12 cellular contexts compared by ENCODE assay signal in the genomic region with DNA sequence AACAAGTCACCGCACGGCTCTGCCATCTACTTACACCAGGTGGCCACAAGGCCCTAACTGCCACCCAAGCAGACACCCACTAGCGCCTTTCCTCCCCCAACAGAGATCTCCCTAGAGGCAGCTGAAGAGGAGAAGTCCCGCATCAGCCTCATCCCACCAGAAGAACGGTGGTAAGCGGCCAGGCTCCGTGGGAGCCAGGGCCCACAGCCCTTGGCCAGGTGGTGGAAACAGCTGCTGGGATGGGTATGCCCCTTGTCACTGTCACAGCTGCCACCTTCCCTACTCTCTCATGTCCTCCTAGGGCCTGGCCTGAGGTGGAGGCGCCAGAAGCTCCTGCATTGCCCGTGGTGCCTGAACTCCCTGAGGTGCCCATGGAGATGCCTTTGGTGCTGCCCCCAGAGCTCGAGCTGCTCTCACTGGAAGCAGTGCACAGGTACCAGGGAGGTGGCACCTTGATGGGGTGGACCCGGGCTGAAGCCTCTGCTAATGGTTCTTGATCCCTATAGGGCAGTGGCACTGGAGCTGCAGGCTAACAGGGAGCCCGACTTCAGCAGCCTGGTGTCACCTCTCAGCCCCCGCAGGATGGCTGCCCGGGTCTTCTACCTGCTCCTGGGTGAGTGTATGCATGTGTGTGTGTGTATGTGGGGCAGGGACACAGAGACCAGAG. TPM values are rescaled to one million over a fixed set of nuclear protein-coding genes. Genes with fewer than 3 reads are reported as not detected.
DNase-seq lines count a peak whose midpoint lies in the region; ATAC-seq, FAIRE-seq and TF ChIP-seq lines count a peak whose summit lies in the region.
"Had no signal": no experiment of that assay in that cellular context is flagged by ENCODE, and none has a peak within 500 bp of the region (broad histone marks: within the 10 kb centered on the region; RNA-seq: fewer than 3 reads in every experiment).

No MANE protein-coding gene starts in this region.

- BruUV-seq in Caco-2 (replicated peaks; lab: Mats Ljungman, UMichigan) = no TSS peak

- H3K27me3 ChIP-seq in astrocyte (ENCODE audit: insufficient read depth, low read length) = no peaks in the 10 kb centered on the region
- H3K27me3 ChIP-seq in right lobe of liver = no peaks in the 10 kb centered on the region
- no peaks in the 10 kb centered on the region for H3K27me3 ChIP-seq in Caco-2 (replicated peaks; ENCODE audit: control insufficient read depth, insufficient read depth, low read length)

- CTCF ChIA-PET in HEK293T (lab: Yijun Ruan, JAX) (interaction anchor here (1.2 to 2.1 kb wide), 2 partner anchors 18 kb away, joined by 4 to 10 read pairs; partner anchors contain the start of gene IRF9), Caco-2 (lab: Charles Lee) (no interaction called here)

- peaks cover 22% of the 10 kb centered on the region for H3K36me3 ChIP-seq in astrocyte (ENCODE audit: insufficient read depth, low read length)
- peaks cover 0 to 30% (median 11%) of the 10 kb centered on the region in 4 donors for H3K36me3 ChIP-seq in right lobe of liver
- no peaks in the 10 kb centered on the region; the same call in none of the 2 replicates for H3K36me3 ChIP-seq in Caco-2 (ENCODE audit: control insufficient read depth, insufficient read depth, low read length)

- no peaks in the 10 kb centered on the region for H3K9me3 Mint-ChIP-seq in activated CD4-positive, alpha-beta T cell treated with anti-CD3 and anti-CD28 coated beads, Interleukin-2, amount 10 ng/mL, durations not matched to agents 24 days and 14 days
- no peaks in the 10 kb centered on the region for H3K9me3 Mint-ChIP-seq in astrocyte (ENCODE audit: unreplicated experiment)
- no peaks in the 10 kb centered on the region for H3K9me3 Mint-ChIP-seq in Caco-2 (ENCODE audit: unreplicated experiment)
- H3K9me3 Mint-ChIP-seq: activated T-helper 2 cell treated with anti-CD3 and anti-CD28 coated beads, Interferon-gamma antibody, Interleukin-2, Interleukin-4, amounts not matched to agents 10 μg/mL and 5 μg/mL and 100 μg/mL, durations not matched to agents 14 hours and 24 hours and 36 hours had no signal

- no peaks in the 10 kb centered on the region for H3K27me3 Mint-ChIP-seq in activated CD4-positive, alpha-beta T cell treated with anti-CD3 and anti-CD28 coated beads, Interleukin-2, amount 10 ng/mL, durations not matched to agents 24 days and 14 days
- H3K27me3 Mint-ChIP-seq in astrocyte (ENCODE audit: low read depth, unreplicated experiment) = no peaks in the 10 kb centered on the region
- no peaks in the 10 kb centered on the region for H3K27me3 Mint-ChIP-seq in Caco-2 (ENCODE audit: insufficient read depth, unreplicated experiment)

- H3K4me1 Mint-ChIP-seq in activated CD4-positive, alpha-beta T cell treated with anti-CD3 and anti-CD28 coated beads, Interleukin-2, amount 10 ng/mL, durations not matched to agents 24 days and 14 days = peaks cover 5% of the 10 kb centered on the region
- H3K4me1 Mint-ChIP-seq in astrocyte (ENCODE audit: low read depth, unreplicated experiment) = peaks cover 7% of the 10 kb centered on the region
- H3K4me1 Mint-ChIP-seq in Caco-2 (ENCODE audit: low read depth, unreplicated experiment) = no peaks in the 10 kb centered on the region

- peak overlapping the region; percentile 8 for H3K9ac ChIP-seq in astrocyte (ENCODE audit: low read length)

- 93% methylated on average over 3 of the region's 14 CpGs for WGBS in right lobe of liver (ENCODE audit: insufficient coverage, low coverage, low lambda C conversion rate, missing lambda C conversion rate)

- peaks cover 68% of the 10 kb centered on the region for H3K36me3 Mint-ChIP-seq in activated CD4-positive, alpha-beta T cell treated with anti-CD3 and anti-CD28 coated beads, Interleukin-2, amount 10 ng/mL, durations not matched to agents 24 days and 14 days (ENCODE audit: low read depth)
- H3K36me3 Mint-ChIP-seq in astrocyte (ENCODE audit: low read depth, unreplicated experiment) = peaks cover 20% of the 10 kb centered on the region
- H3K36me3 Mint-ChIP-seq in Caco-2 (ENCODE audit: insufficient read depth, unreplicated experiment) = peaks cover 38% of the 10 kb centered on the region

- H3K4me3 Mint-ChIP-seq in activated CD4-positive, alpha-beta T cell treated with anti-CD3 and anti-CD28 coated beads, Interleukin-2, amount 10 ng/mL, durations not matched to agents 24 days and 14 days = no peak overlapping the region
- H3K4me3 Mint-ChIP-seq in astrocyte (ENCODE audit: unreplicated experiment) (no peak overlapping the region), Caco-2 (ENCODE audit: unreplicated experiment) (no peak overlapping the region)

- H3K4me2 ChIP-seq in astrocyte (ENCODE audit: low read length) = no peak overlapping the region
- H3K4me2 ChIP-seq: A549 had no signal

- DNase-seq in activated CD4-positive, alpha-beta T cell treated with anti-CD3 and anti-CD28 coated beads, Interleukin-2, amount 10 ng/mL, durations not matched to agents 24 days and 14 days = peak; percentile 57
- no peak for DNase-seq in activated CD4-positive, alpha-beta T cell treated with anti-CD3 and anti-CD28 coated beads for 1 hour
- no peak for DNase-seq in astrocyte (ENCODE audit: low read depth)
- DNase-seq in right lobe of liver = no peak
- DNase-seq in HEK293T (ENCODE audit: extremely low spot score) = no peak
- DNase-seq in Caco-2 = no peak
- no peak for DNase-seq in NCI-H345 (lab: John Stamatoyannopoulos, UW)
- DNase-seq: effector CD8-positive, alpha-beta T cell; NCI-H146 had no signal

- H3K79me2 ChIP-seq in astrocyte (ENCODE audit: insufficient read depth, low read length) = no peaks in the 10 kb centered on the region

- peak in 2 of 4 donors; percentile 2 to 4 for ATAC-seq in right lobe of liver

- H3K4me1 ChIP-seq in astrocyte (ENCODE audit: insufficient read depth, low read length) = peaks cover 5% of the 10 kb centered on the region
- H3K4me1 ChIP-seq in right lobe of liver = peaks cover 0 to 23% (median 11%) of the 10 kb centered on the region in 4 donors
- H3K4me1 ChIP-seq in Caco-2 = no peaks in the 10 kb centered on the region
- H3K4me1 ChIP-seq: A549 had no signal

- H3K27ac Mint-ChIP-seq in activated CD4-positive, alpha-beta T cell treated with anti-CD3 and anti-CD28 coated beads, Interleukin-2, amount 10 ng/mL, durations not matched to agents 24 days and 14 days = peak overlapping the region; percentile 59
- H3K27ac Mint-ChIP-seq in astrocyte (ENCODE audit: unreplicated experiment) (peak overlapping the region; percentile 75), Caco-2 (ENCODE audit: unreplicated experiment) (no peak overlapping the region)
- H3K27ac Mint-ChIP-seq: activated T-helper 2 cell treated with anti-CD3 and anti-CD28 coated beads, Interferon-gamma antibody, Interleukin-2, Interleukin-4, amounts not matched to agents 10 μg/mL and 5 μg/mL and 100 μg/mL, durations not matched to agents 14 hours and 24 hours and 36 hours had no signal

- intact Hi-C loops in activated CD4-positive, alpha-beta T cell treated with anti-CD3 and anti-CD28 coated beads, Interleukin-2, amount 10 ng/mL, durations not matched to agents 24 days and 14 days (cut with micrococcal nuclease) = no loop called here
- intact Hi-C loops in right lobe of liver (cut with DNase I) = no loop called here
- intact Hi-C loops in Caco-2 (cut with micrococcal nuclease; ENCODE audit: unreplicated experiment) = no loop called here

- POLR2A ChIA-PET in HEK293T (lab: Yijun Ruan, JAX) = interaction anchor here (0.7 to 3.2 kb wide), 8 partner anchors 9 to 117 kb away, joined by 3 to 15 read pairs (median 4); partner anchors contain the start of genes EMC9, IPO4, IRF9 and PCK2
- POLR2A ChIA-PET in Caco-2 (lab: Charles Lee) = interaction anchor here (1.0 kb wide), 1 partner anchor 62 kb away, joined by 4 read pairs; no protein-coding TSS in a partner anchor

- H3K9me3 ChIP-seq in astrocyte (ENCODE audit: insufficient read depth, low read depth, low read length) = no peaks in the 10 kb centered on the region
- H3K9me3 ChIP-seq in right lobe of liver = no peaks in the 10 kb centered on the region
- H3K9me3 ChIP-seq in Caco-2 = no peaks in the 10 kb centered on the region
- H3K9me3 ChIP-seq: A549 had no signal

- TF ChIP-seq POLR2A in right lobe of liver (IDR thresholded peaks at IDR 0.05) = no peak

- FAIRE-seq in astrocyte (lab: Jason Lieb, UNC) = no peak
- FAIRE-seq: A549 had no signal

- H4K20me1 ChIP-seq in astrocyte (ENCODE audit: insufficient read depth, low read length) = peaks cover 35% of the 10 kb centered on the region

- no peak overlapping the region for H2AFZ ChIP-seq in astrocyte (ENCODE audit: low read depth, low read length)

- H3K27ac ChIP-seq in astrocyte (ENCODE audit: low read depth, low read length) (peak overlapping the region; percentile 18), right lobe of liver (peak overlapping the region in 2 of 3 donors; percentile 80 to 86), temporal lobe (ENCODE audit: low read depth, low read length) (peak overlapping the region; percentile 84)
- H3K27ac ChIP-seq: A549 had no signal

- TF ChIP-seq CTCF in astrocyte (IDR thresholded peaks at IDR 0.05; ENCODE audit: insufficient read depth, low read depth, low read length) (no peak), right lobe of liver (IDR thresholded peaks at IDR 0.05) (no peak), Caco-2 (IDR thresholded peaks at IDR 0.05; ENCODE audit: insufficient read depth in 1 of 2, low read depth in 1 of 2, low read length in 1 of 2, severe bottlenecking in 1 of 2, unreplicated experiment in 1 of 2) (no peak)

- H3K4me3 ChIP-seq in astrocyte (ENCODE audit: insufficient read depth, low read depth, low read length) = no peak overlapping the region
- H3K4me3 ChIP-seq in right lobe of liver = no peak overlapping the region
- H3K4me3 ChIP-seq in Caco-2 (ENCODE audit: low read depth, low read length) = no peak overlapping the region
- H3K4me3 ChIP-seq: A549 had no signal

RNA-seq across cellular contexts. Expression of gene REC8, which starts 7.5 kb away (rescaled TPM):
- 33.8 and 34.3 TPM in 2 replicates for total RNA-seq in activated CD4-positive, alpha-beta T cell treated with anti-CD3 and anti-CD28 coated beads, Interleukin-2, amount 10 ng/mL, durations not matched to agents 24 days and 14 days
- total RNA-seq in astrocyte = 33.5 and 46.4 TPM in 2 replicates
- total RNA-seq in right lobe of liver = 1 to 10 TPM; 1.6 to 7.4 (median 3.4) TPM
- 15.2 TPM for total RNA-seq in temporal lobe
- 8.4 and 10.6 TPM in 2 replicates for total RNA-seq in Caco-2 (2022)

RNA-seq across cellular contexts. Expression of gene IPO4, which starts 9.2 kb away (rescaled TPM):
- total RNA-seq in activated CD4-positive, alpha-beta T cell treated with anti-CD3 and anti-CD28 coated beads, Interleukin-2, amount 10 ng/mL, durations not matched to agents 24 days and 14 days = 107 and 112 TPM in 2 replicates
- total RNA-seq in astrocyte = 46.1 and 53.3 TPM in 2 replicates
- total RNA-seq in right lobe of liver = 10 to 100 TPM; 17.9 to 44.0 (median 23.0) TPM
- total RNA-seq in temporal lobe = 11.3 TPM
- total RNA-seq in Caco-2 (2022) = 85.4 and 95.8 TPM in 2 replicates

RNA-seq across cellular contexts. Expression of gene TM9SF1, which starts 15.8 kb away (rescaled TPM):
- 35.1 and 36.4 TPM in 2 replicates for total RNA-seq in activated CD4-positive, alpha-beta T cell treated with anti-CD3 and anti-CD28 coated beads, Interleukin-2, amount 10 ng/mL, durations not matched to agents 24 days and 14 days
- total RNA-seq in astrocyte = 59.3 and 62.9 TPM in 2 replicates
- 10 to 100 TPM; 32.1 to 49.8 (median 41.2) TPM for total RNA-seq in right lobe of liver
- total RNA-seq in temporal lobe = 10.8 TPM
- 41.9 and 47.1 TPM in 2 replicates for total RNA-seq in Caco-2 (2022)

RNA-seq across cellular contexts. Expression of gene IRF9, which starts 18.4 kb away (rescaled TPM):
- 138 and 159 TPM in 2 replicates for total RNA-seq in activated CD4-positive, alpha-beta T cell treated with anti-CD3 and anti-CD28 coated beads, Interleukin-2, amount 10 ng/mL, durations not matched to agents 24 days and 14 days
- total RNA-seq in astrocyte = 76.0 and 89.4 TPM in 2 replicates
- total RNA-seq in right lobe of liver = 10 to 100 TPM; 17.4 to 66.6 (median 37.2) TPM
- total RNA-seq in temporal lobe = 10.8 TPM
- 54.1 and 55.4 TPM in 2 replicates for total RNA-seq in Caco-2 (2022)

RNA-seq across cellular contexts. Expression of gene TSSK4, which starts 26.1 kb away (rescaled TPM):
- 0.26 and 0.36 TPM in 2 replicates for total RNA-seq in activated CD4-positive, alpha-beta T cell treated with anti-CD3 and anti-CD28 coated beads, Interleukin-2, amount 10 ng/mL, durations not matched to agents 24 days and 14 days
- total RNA-seq in astrocyte (0.22 and 0.34 TPM in 2 replicates), right lobe of liver (under 1 TPM in 2 of 6 experiments, not detected in 4; 0.29 TPM), temporal lobe (not detected), Caco-2 (2022) (not detected in 2 replicates)

Comparison
In these comparisons a context has a peak if more than half of its experiments do, and no peak if none do; other contexts are left out.
1. H3K27ac ChIP-seq: peak in every context shown above with its lines; median percentile 84 in temporal lobe; 83 in right lobe of liver; 18 in astrocyte.